ENCODE assay signal across 8 cellular contexts in the genomic region with DNA sequence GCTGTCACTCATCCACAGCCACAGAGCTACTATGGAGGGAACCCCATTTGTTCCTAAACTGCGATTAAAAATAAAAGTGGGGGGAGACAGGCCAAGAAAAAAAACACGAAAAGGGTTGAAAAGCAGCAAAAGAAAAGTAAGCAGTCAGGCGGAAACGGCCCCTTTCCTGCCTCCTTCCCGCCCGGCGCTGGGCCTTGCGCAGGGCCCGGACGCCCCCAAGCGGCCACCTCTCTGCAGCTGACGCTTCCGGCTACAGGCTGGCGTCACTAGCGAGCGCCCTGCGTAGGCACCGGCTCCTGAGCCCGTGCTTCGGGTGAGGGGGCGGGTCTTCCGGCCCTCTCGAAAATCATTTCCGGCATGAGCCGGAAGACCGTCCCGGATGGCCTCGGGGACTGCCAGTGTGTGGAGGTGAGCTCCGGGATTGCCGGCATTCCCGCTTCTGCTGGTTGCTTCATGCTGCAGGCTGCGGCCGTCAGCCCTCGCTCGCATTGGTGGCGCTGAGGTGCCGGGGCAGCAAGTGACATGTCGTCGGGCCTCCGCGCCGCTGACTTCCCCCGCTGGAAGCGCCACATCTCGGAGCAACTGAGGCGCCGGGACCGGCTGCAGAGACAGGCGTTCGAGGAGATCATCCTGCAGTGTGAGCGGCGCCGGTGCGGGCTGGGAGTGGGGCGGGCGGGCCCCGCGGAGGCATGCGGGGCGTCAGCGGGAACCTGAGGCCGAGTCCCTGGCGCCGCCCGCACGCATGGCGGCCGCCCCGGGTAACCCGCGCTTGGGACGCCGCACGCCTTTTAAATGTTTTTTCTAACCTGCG. TPM values are rescaled to one million over a fixed set of nuclear protein-coding genes. Genes with fewer than 3 reads are reported as not detected.
DNase-seq lines count a peak whose midpoint lies in the region; ATAC-seq, FAIRE-seq and TF ChIP-seq lines count a peak whose summit lies in the region.

A gene (plus strand): TSS at position 368 of the 811 bp plus-strand sequence. CDS start 155 bp downstream, at position 523.

- peak within 1 kb of the TSS; percentile 97 for H3K4me3 ChIP-seq in BE2C (ENCODE audit: low read depth, low read length)
- peak within 1 kb of the TSS; percentile 91 to 95 for H3K4me3 ChIP-seq in kidney (ENCODE audit: low read length in 2 of 2)

- H3K36me3 ChIP-seq in BE2C (peaks cover 7% of the 10 kb centered on the region), kidney (ENCODE audit: control insufficient read depth in 1 of 2, insufficient read depth in 2 of 2, low read length in 2 of 2) (peaks cover 0 to 4% of the 10 kb centered on the region in 2 donors)

- H3K9me3 ChIP-seq in BE2C, result no peaks in the 10 kb centered on the region; the same call in 1 of the 2 replicates
- no peaks in the 10 kb centered on the region for H3K9me3 ChIP-seq in kidney (ENCODE audit: control insufficient read depth in 1 of 2, low read length in 2 of 2)

- TF ChIP-seq POLR2A in GM19193 (IDR thresholded peaks at IDR 0.05; ENCODE audit: extremely low read depth, insufficient read depth, insufficient read length), result peak; percentile 93

- H3K27me3 ChIP-seq in BE2C, result no peaks in the 10 kb centered on the region

- H3K9ac ChIP-seq in kidney (ENCODE audit: low read length in 2 of 2), result peak within 1 kb of the TSS; percentile 70 to 71

- H3K4me1 ChIP-seq in BE2C (no peaks in the 10 kb centered on the region), kidney (ENCODE audit: control insufficient read depth in 1 of 2, insufficient read depth in 1 of 2, low read depth in 1 of 2, low read length in 2 of 2) (peaks cover 5% of the 10 kb centered on the region in 2 donors)

- peak; percentile 97 for DNase-seq in BE2C
- peak; percentile 97 for DNase-seq in NCI-H510A (lab: John Stamatoyannopoulos, UW)
- DNase-seq in activated CD4-positive, alpha-beta T cell treated with anti-CD3 and anti-CD28 coated beads for 1 hour, result peak; percentile 93
- DNase-seq in cerebellum (ENCODE audit: low spot score), result peak; percentile 99
- peak; percentile 99 for DNase-seq in kidney
- peak; percentile 97 for DNase-seq in stimulated activated CD4-positive, alpha-beta T cell treated with anti-CD3 and anti-CD28 coated beads, Interleukin-15, amount 100 ng/mL, for 24 hours

- H3K27ac ChIP-seq in kidney (ENCODE audit: low read depth in 2 of 2, low read length in 2 of 2), result peak within 1 kb of the TSS; percentile 51 to 81

- peak; percentile 84 for ATAC-seq in HG03439 (IDR thresholded peaks at IDR 0.05; ENCODE audit: unreplicated experiment)

- TF ChIP-seq CTCF in BE2C (IDR thresholded peaks at IDR 0.05; ENCODE audit: low read depth, low read length) (peak; percentile 89), kidney (IDR thresholded peaks at IDR 0.05; ENCODE audit: borderline replicate concordance, extremely low read depth, insufficient read depth) (peak; percentile 93)

- intact Hi-C loops in kidney (cut with DNase I), result loop anchor here (10.0 kb wide), 1 partner anchor 397 kb away; no protein-coding TSS in a partner anchor

- FAIRE-seq in kidney (lab: Jason Lieb, UNC), result peak; percentile 38

RNA-seq across cellular contexts. Expression of the gene that starts here (rescaled TPM):
- 23.5 TPM for polyA plus RNA-seq in BE2C (2012; ENCODE audit: insufficient read depth, insufficient read length, low read depth)
- total RNA-seq in cerebellum (36.7 TPM), kidney (30.8 TPM)
- polyA plus RNA-seq in kidney (ENCODE audit: insufficient read depth, low read depth, low replicate concordance), result 11.7 TPM

Comparison
In these comparisons a context has a peak if more than half of its experiments do, and no peak if none do; other contexts are left out.
1. Peak in every context shown above with its lines: DNase-seq, ATAC-seq, H3K4me3 ChIP-seq and H3K27ac ChIP-seq.